In the genomic region with DNA sequence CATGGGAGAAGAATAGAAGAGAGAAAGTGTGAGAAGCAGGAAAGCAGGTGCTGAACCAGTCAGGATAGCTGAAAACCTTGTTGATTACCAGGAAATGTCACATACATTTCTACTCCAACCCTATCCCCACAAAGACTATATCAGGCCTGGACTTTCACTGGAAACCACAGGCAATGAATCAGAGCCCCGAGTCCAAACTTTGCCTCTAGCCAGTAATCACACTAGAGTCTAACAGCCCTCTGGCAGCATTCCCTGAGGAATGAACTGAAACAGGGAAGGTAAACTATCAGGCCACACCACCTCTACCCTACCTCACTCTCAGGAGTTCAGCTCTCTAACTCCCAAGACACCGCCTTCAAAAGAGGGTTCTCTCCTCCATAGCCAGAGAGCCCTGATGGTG, we compare ENCODE assay signal across 25 cellular contexts. TPM values are rescaled to one million over a fixed set of nuclear protein-coding genes. Genes with fewer than 3 reads are reported as not detected.
DNase-seq lines count a peak whose midpoint lies in the region; ATAC-seq and TF ChIP-seq lines count a peak whose summit lies in the region.
"Had no signal": no experiment of that assay in that cellular context is flagged by ENCODE, and none has a peak within 500 bp of the region (broad histone marks: within the 10 kb centered on the region; RNA-seq: fewer than 3 reads in every experiment).

No MANE protein-coding gene starts in this region.

- no peaks in the 10 kb centered on the region for H3K9me3 ChIP-seq in mammary epithelial cell (replicated peaks; ENCODE audit: insufficient read depth, low read length)
- H3K9me3 ChIP-seq: psoas muscle, upper lobe of left lung had no signal

- no peak overlapping the region for H3K27ac ChIP-seq in mammary epithelial cell (ENCODE audit: insufficient read depth, low read depth, low read length)
- H3K27ac ChIP-seq: epithelial cell of prostate, psoas muscle, upper lobe of left lung had no signal

- H3K9ac ChIP-seq in mammary epithelial cell (ENCODE audit: insufficient read depth, low read length) = no peak overlapping the region

- no peaks in the 10 kb centered on the region for H3K36me3 ChIP-seq in mammary epithelial cell (ENCODE audit: insufficient read depth, low read length)

- 50% methylated on average over 2 of the region's 2 CpGs for WGBS in mammary epithelial cell (ENCODE audit: low coverage, missing lambda C conversion rate)

- H2AFZ ChIP-seq in mammary epithelial cell (ENCODE audit: low read depth, low read length) = no peak overlapping the region

- H4K20me1 ChIP-seq in mammary epithelial cell (ENCODE audit: insufficient read depth, low read length) = no peaks in the 10 kb centered on the region

- no peak overlapping the region for H3K4me2 ChIP-seq in mammary epithelial cell (ENCODE audit: insufficient read depth, low read depth, low read length)

- intact Hi-C loops in mammary epithelial cell (cut with micrococcal nuclease) = no loop called here

- peak; percentile 86 for ATAC-seq in left lobe of liver
- ATAC-seq in GM21515 (IDR thresholded peaks at IDR 0.05; ENCODE audit: unreplicated experiment) = no peak
- ATAC-seq in GM18519 (IDR thresholded peaks at IDR 0.05; ENCODE audit: low FRiP score, unreplicated experiment) = no peak
- no peak for ATAC-seq in GM19023 (IDR thresholded peaks at IDR 0.05; ENCODE audit: unreplicated experiment)
- ATAC-seq: activated CD4-positive, CD25-positive, alpha-beta regulatory T cell treated with anti-CD3 and anti-CD28 coated beads, Interleukin-2, amount 50 U/mL, for 24 hours; psoas muscle had no signal

- H3K27me3 ChIP-seq in mammary epithelial cell (ENCODE audit: insufficient read depth, low read length) = no peaks in the 10 kb centered on the region
- H3K27me3 ChIP-seq: upper lobe of left lung had no signal

- TF ChIP-seq CTCF in mammary epithelial cell (conservative IDR thresholded peaks at IDR 0.05 in 1 of 2, IDR thresholded peaks at IDR 0.05 in 1 of 2; ENCODE audit: extremely low read depth in 1 of 2, insufficient read depth in 1 of 2, low read depth in 1 of 2, low read length in 2 of 2) = no peak

- peaks cover 6% of the 10 kb centered on the region for H3K4me1 ChIP-seq in mammary epithelial cell (ENCODE audit: insufficient read depth, low read length)
- H3K4me1 ChIP-seq: psoas muscle had no signal

- CTCF ChIA-PET in mammary epithelial cell (lab: Charles Lee; ENCODE audit: low non-redundant PET) = no interaction called here

- peak; percentile 26 for DNase-seq in ACHN
- peak; percentile 49 for DNase-seq in HCEC 1CT
- peak; percentile 61 for DNase-seq in mammary epithelial cell
- DNase-seq in left lobe of liver (ENCODE audit: low spot score) = no peak
- no peak for DNase-seq in stimulated activated naive CD4-positive, alpha-beta T cell (lab: John Stamatoyannopoulos, UW)
- DNase-seq: amniotic stem cell; CD4-positive, alpha-beta memory T cell; DMS79; glutamatergic neuron; immature natural killer cell; MV-4-11; NCI-H2029; NCI-H526; psoas muscle; stimulated activated CD4-positive, alpha-beta T cell treated with anti-CD3 and anti-CD28 coated beads, Interleukin-15, amount 100 ng/mL, for 24 hours; stimulated activated naive CD4-positive, alpha-beta T cell treated with Interleukin-2 at 50 U/mL for 16 hours; upper lobe of left lung had no signal

- no peak overlapping the region for H3K4me3 ChIP-seq in mammary epithelial cell (replicated peaks in 1 of 3; ENCODE audit: insufficient read depth in 1 of 3, low read depth in 2 of 3, low read length in 3 of 3)
- H3K4me3 ChIP-seq: psoas muscle, upper lobe of left lung had no signal

- H3K79me2 ChIP-seq in mammary epithelial cell (ENCODE audit: insufficient read depth, low read length) = no peaks in the 10 kb centered on the region

- dilution Hi-C loops in mammary epithelial cell (cut with HindIII; ENCODE audit: low sequenced_read_pairs) = loop anchor here (10.0 kb wide), 1 partner anchor 65 kb away; no protein-coding TSS in a partner anchor

- in situ Hi-C loops in ACHN (cut with HindIII; ENCODE audit: low pct_ligation_motif_present, low pct_unique_long_range_greater_than_20kb, low sequenced_read_pairs) (no loop called here), mammary epithelial cell (cut with MboI; ENCODE audit: low sequenced_read_pairs in 2 of 2) (no loop called here)

- BruUV-seq in mammary epithelial cell (replicated peaks; lab: Mats Ljungman, UMichigan) = no TSS peak

RNA-seq across cellular contexts. Expression of a gene that starts 18.7 kb away (rescaled TPM):
- total RNA-seq in mammary epithelial cell (under 1 TPM in 1 of 2 donors, not detected in 1; 0.17 TPM), left lobe of liver (4.9 TPM)
- polyA plus RNA-seq in mammary epithelial cell = 0.02 TPM
- not detected for polyA minus RNA-seq in mammary epithelial cell
- total RNA-seq: activated T-helper 2 cell treated with anti-CD3 and anti-CD28 coated beads, Interferon-gamma antibody, Interleukin-2, Interleukin-4, amounts not matched to agents 10 μg/mL and 5 μg/mL and 100 μg/mL, durations not matched to agents 14 hours and 24 hours and 36 hours; lung microvascular endothelial cell; psoas muscle; SK-MEL-5 had no signal
- polyA plus RNA-seq: CD4-positive, alpha-beta memory T cell; immature natural killer cell had no signal

RNA-seq across cellular contexts. Expression of a gene that starts 38.1 kb away (rescaled TPM):
- total RNA-seq in mammary epithelial cell (under 1 TPM in 1 of 2 donors, not detected in 1; 0.50 TPM), left lobe of liver (0.05 TPM)
- polyA plus RNA-seq in mammary epithelial cell = 0.01 TPM
- not detected for polyA minus RNA-seq in mammary epithelial cell
- total RNA-seq: activated T-helper 2 cell treated with anti-CD3 and anti-CD28 coated beads, Interferon-gamma antibody, Interleukin-2, Interleukin-4, amounts not matched to agents 10 μg/mL and 5 μg/mL and 100 μg/mL, durations not matched to agents 14 hours and 24 hours and 36 hours; CD4-positive, alpha-beta memory T cell; lung microvascular endothelial cell; psoas muscle had no signal
- polyA plus RNA-seq: CD4-positive, alpha-beta memory T cell; immature natural killer cell; psoas muscle had no signal

Comparison
In these comparisons a context has a peak if more than half of its experiments do, and no peak if none do; other contexts are left out.
1. DNase-seq: peak in ACHN (single experiment), HCEC 1CT (single experiment) and mammary epithelial cell (single experiment); none in left lobe of liver (single experiment) and stimulated activated naive CD4-positive, alpha-beta T cell (0 of 6).